Comparison of ENCODE assay signal across 8 cellular contexts in genomic region chr7:99392659-99393362, GRCh38. TPM values are rescaled to one million over a fixed set of nuclear protein-coding genes. Genes with fewer than 3 reads are reported as not detected.
DNase-seq lines count a peak whose midpoint lies in the region; ATAC-seq and TF ChIP-seq lines count a peak whose summit lies in the region.

No MANE protein-coding gene starts in this region.

- H3K27ac Mint-ChIP-seq in HFFc6 = peak overlapping the region; percentile 21; the same call in 1 of the 2 replicates
- H3K27ac Mint-ChIP-seq in activated T-helper 1 cell treated with anti-CD3 and anti-CD28 coated beads, Interleukin-12 subunit alpha, Interleukin-12 subunit beta, Interleukin-2, Interleukin-4 antibody, amounts not matched to agents 30 ng/mL and 10 ng/mL and 1 ng/mL, durations not matched to agents 14 hours and 24 hours and 36 hours = peak overlapping the region; percentile 68

- H3K4me3 Mint-ChIP-seq in HFFc6 = no peak overlapping the region
- peak overlapping the region; percentile 63 for H3K4me3 Mint-ChIP-seq in activated T-helper 1 cell treated with anti-CD3 and anti-CD28 coated beads, Interleukin-12 subunit alpha, Interleukin-12 subunit beta, Interleukin-2, Interleukin-4 antibody, amounts not matched to agents 30 ng/mL and 10 ng/mL and 1 ng/mL, durations not matched to agents 14 hours and 24 hours and 36 hours

- H3K4me2 ChIP-seq in BLaER1 treated with 17β-estradiol and CSF1 and Interleukin-3, amounts not matched to agents 10 nM and 100 nM = peak overlapping the region; percentile 85 to 98 (median 88)

- H3K4me1 ChIP-seq in BLaER1 treated with 17β-estradiol and CSF1 and Interleukin-3, amounts not matched to agents 10 nM and 100 nM = peaks cover 20 to 51% (median 29%) of the 10 kb centered on the region in 10 experiments
- H3K4me1 ChIP-seq in neutrophil (ENCODE audit: control insufficient read depth in 1 of 2, insufficient read depth in 1 of 2, low read depth in 1 of 2, low read length in 1 of 2) = peaks cover 14% of the 10 kb centered on the region in 2 experiments
- peaks cover 9 to 18% of the 10 kb centered on the region in 2 donors for H3K4me1 ChIP-seq in thoracic aorta (ENCODE audit: control insufficient read depth in 1 of 2, low read depth in 2 of 2)

- H3K36me3 ChIP-seq in BLaER1 treated with 17β-estradiol and CSF1 and Interleukin-3, amounts not matched to agents 10 nM and 100 nM = peaks cover 78 to 98% (median 93%) of the 10 kb centered on the region in 11 experiments
- H3K36me3 ChIP-seq in neutrophil (peaks cover 100% of the 10 kb centered on the region), thoracic aorta (peaks cover 57% of the 10 kb centered on the region)

- intact Hi-C loops in activated T-helper 1 cell treated with anti-CD3 and anti-CD28 coated beads, Interleukin-12 subunit alpha, Interleukin-12 subunit beta, Interleukin-2, Interleukin-4 antibody, amounts not matched to agents 30 ng/mL and 10 ng/mL and 1 ng/mL, durations not matched to agents 14 hours and 24 hours and 36 hours (cut with micrococcal nuclease) = loop anchor here (1.0 to 2.0 kb wide), 4 partner anchors 12 to 45 kb away; partner anchors contain the start of genes ARPC1B, BUD31, CPSF4 and PDAP1

- peaks cover 41 to 100% (median 99%) of the 10 kb centered on the region in 11 experiments for H4K20me1 ChIP-seq in BLaER1 treated with 17β-estradiol and CSF1 and Interleukin-3, amounts not matched to agents 10 nM and 100 nM

- ATAC-seq in thoracic aorta (ENCODE audit: insufficient number of reproducible peaks, low FRiP score, low read depth) (no peak), HG03457 (IDR thresholded peaks at IDR 0.05; ENCODE audit: unreplicated experiment) (no peak)

- H3K4me1 Mint-ChIP-seq in HFFc6 (ENCODE audit: low read depth) = peaks cover 3% of the 10 kb centered on the region; the same call in 1 of the 2 replicates
- H3K4me1 Mint-ChIP-seq in activated T-helper 1 cell treated with anti-CD3 and anti-CD28 coated beads, Interleukin-12 subunit alpha, Interleukin-12 subunit beta, Interleukin-2, Interleukin-4 antibody, amounts not matched to agents 30 ng/mL and 10 ng/mL and 1 ng/mL, durations not matched to agents 14 hours and 24 hours and 36 hours (ENCODE audit: low read depth) = peaks cover 16% of the 10 kb centered on the region

- no peaks in the 10 kb centered on the region for H3K27me3 ChIP-seq in BLaER1 treated with 17β-estradiol and CSF1 and Interleukin-3, amounts not matched to agents 10 nM and 100 nM
- no peaks in the 10 kb centered on the region for H3K27me3 ChIP-seq in neutrophil
- no peaks in the 10 kb centered on the region for H3K27me3 ChIP-seq in thoracic aorta (replicated peaks; ENCODE audit: insufficient read depth)

- peaks cover 24% of the 10 kb centered on the region for H3K36me3 Mint-ChIP-seq in HFFc6 (ENCODE audit: low read depth)
- H3K36me3 Mint-ChIP-seq in activated T-helper 1 cell treated with anti-CD3 and anti-CD28 coated beads, Interleukin-12 subunit alpha, Interleukin-12 subunit beta, Interleukin-2, Interleukin-4 antibody, amounts not matched to agents 30 ng/mL and 10 ng/mL and 1 ng/mL, durations not matched to agents 14 hours and 24 hours and 36 hours (ENCODE audit: low read depth) = peaks cover 27% of the 10 kb centered on the region

- peaks cover 6% of the 10 kb centered on the region for H3K27me3 Mint-ChIP-seq in HFFc6 (ENCODE audit: insufficient read depth)
- no peaks in the 10 kb centered on the region for H3K27me3 Mint-ChIP-seq in activated T-helper 1 cell treated with anti-CD3 and anti-CD28 coated beads, Interleukin-12 subunit alpha, Interleukin-12 subunit beta, Interleukin-2, Interleukin-4 antibody, amounts not matched to agents 30 ng/mL and 10 ng/mL and 1 ng/mL, durations not matched to agents 14 hours and 24 hours and 36 hours (ENCODE audit: insufficient read depth)

- H3K27ac ChIP-seq in BLaER1 treated with 17β-estradiol and CSF1 and Interleukin-3, amounts not matched to agents 10 nM and 100 nM = peak overlapping the region in 8 of 11 experiments; percentile 17 to 48 (median 35); a peak in 11 of 22 replicates
- H3K27ac ChIP-seq in neutrophil = peak overlapping the region; percentile 61
- H3K27ac ChIP-seq in thoracic aorta = peak overlapping the region; percentile 56 to 65

- no peak for DNase-seq in HFFc6
- peak; percentile 95 for DNase-seq in NCI-H82 (lab: John Stamatoyannopoulos, UW)
- peak; percentile 69 for DNase-seq in activated T-helper 1 cell treated with anti-CD3 and anti-CD28 coated beads, Interleukin-12 subunit alpha, Interleukin-12 subunit beta, Interleukin-2, Interleukin-4 antibody, amounts not matched to agents 30 ng/mL and 10 ng/mL and 1 ng/mL, durations not matched to agents 14 hours and 24 hours and 36 hours (ENCODE audit: low spot score)
- DNase-seq in fibroblast of villous mesenchyme (ENCODE audit: low read depth) = peak; percentile 60
- DNase-seq in thoracic aorta (ENCODE audit: low spot score) = no peak

- H3K9me3 Mint-ChIP-seq in HFFc6 = no peaks in the 10 kb centered on the region
- H3K9me3 Mint-ChIP-seq in activated T-helper 1 cell treated with anti-CD3 and anti-CD28 coated beads, Interleukin-12 subunit alpha, Interleukin-12 subunit beta, Interleukin-2, Interleukin-4 antibody, amounts not matched to agents 30 ng/mL and 10 ng/mL and 1 ng/mL, durations not matched to agents 14 hours and 24 hours and 36 hours = no peaks in the 10 kb centered on the region

- no peak for TF ChIP-seq CTCF in HFFc6 (IDR thresholded peaks at IDR 0.05)
- no peak for TF ChIP-seq CTCF in fibroblast of villous mesenchyme (IDR thresholded peaks at IDR 0.05; ENCODE audit: insufficient read depth, low read depth, low read length)
- no peak for TF ChIP-seq CTCF in neutrophil (IDR thresholded peaks at IDR 0.05)
- no peak for TF ChIP-seq CTCF in thoracic aorta (IDR thresholded peaks at IDR 0.05)

- peak overlapping the region; percentile 38 to 65 (median 54) for H3K4me3 ChIP-seq in BLaER1 treated with 17β-estradiol and CSF1 and Interleukin-3, amounts not matched to agents 10 nM and 100 nM
- H3K4me3 ChIP-seq in fibroblast of villous mesenchyme (ENCODE audit: low read depth, low read length) = peak overlapping the region; percentile 41
- H3K4me3 ChIP-seq in neutrophil (ENCODE audit: low read depth in 1 of 2, low read length in 1 of 2) = peak overlapping the region in 1 of 2 experiments; percentile 24
- peak overlapping the region; percentile 75 for H3K4me3 ChIP-seq in thoracic aorta

- H3K9me3 ChIP-seq in BLaER1 treated with 17β-estradiol and CSF1 and Interleukin-3, amounts not matched to agents 10 nM and 100 nM (replicated peaks in 1 of 11) = no peaks in the 10 kb centered on the region
- H3K9me3 ChIP-seq in neutrophil = no peaks in the 10 kb centered on the region
- no peaks in the 10 kb centered on the region for H3K9me3 ChIP-seq in thoracic aorta

- H3K9ac ChIP-seq in BLaER1 treated with 17β-estradiol and CSF1 and Interleukin-3, amounts not matched to agents 10 nM and 100 nM = peak overlapping the region; percentile 4 to 78 (median 60); a peak in 21 of 22 replicates

RNA-seq across cellular contexts. Expression of gene PDAP1, which starts 15.6 kb away (rescaled TPM):
- 100 to 1,000 TPM; 148 to 213 (median 180) TPM for total RNA-seq in HFFc6 (2021; fragmentation: NEBNext Ultra II Directional; extraction: Animal tissue kit (Norgen Biotek cat#: 25700))
- total RNA-seq in activated T-helper 1 cell treated with anti-CD3 and anti-CD28 coated beads, Interleukin-12 subunit alpha, Interleukin-12 subunit beta, Interleukin-2, Interleukin-4 antibody, amounts not matched to agents 30 ng/mL and 10 ng/mL and 1 ng/mL, durations not matched to agents 14 hours and 24 hours and 36 hours = 160 and 162 TPM in 2 replicates
- total RNA-seq in fibroblast of villous mesenchyme (34.5 and 38.0 TPM in 2 replicates), thoracic aorta (10 to 100 TPM; 65.0 to 87.5 TPM)

RNA-seq across cellular contexts. Expression of gene BUD31, which starts 16.0 kb away (rescaled TPM):
- total RNA-seq in HFFc6 (2021; fragmentation: NEBNext Ultra II Directional; extraction: Animal tissue kit (Norgen Biotek cat#: 25700)) = 100 to 1,000 TPM; 134 to 147 (median 146) TPM
- total RNA-seq in activated T-helper 1 cell treated with anti-CD3 and anti-CD28 coated beads, Interleukin-12 subunit alpha, Interleukin-12 subunit beta, Interleukin-2, Interleukin-4 antibody, amounts not matched to agents 30 ng/mL and 10 ng/mL and 1 ng/mL, durations not matched to agents 14 hours and 24 hours and 36 hours = 132 and 145 TPM in 2 replicates
- total RNA-seq in fibroblast of villous mesenchyme = 101 and 170 TPM in 2 replicates
- 10 to 100 TPM; 52.3 to 78.1 TPM for total RNA-seq in thoracic aorta

RNA-seq across cellular contexts. Expression of gene ARPC1B, which starts 18.3 kb away (rescaled TPM):
- total RNA-seq in HFFc6 (2021; fragmentation: NEBNext Ultra II Directional; extraction: Animal tissue kit (Norgen Biotek cat#: 25700)) = 100 to 1,000 TPM; 233 to 281 (median 249) TPM
- total RNA-seq in activated T-helper 1 cell treated with anti-CD3 and anti-CD28 coated beads, Interleukin-12 subunit alpha, Interleukin-12 subunit beta, Interleukin-2, Interleukin-4 antibody, amounts not matched to agents 30 ng/mL and 10 ng/mL and 1 ng/mL, durations not matched to agents 14 hours and 24 hours and 36 hours = 254 and 256 TPM in 2 replicates
- total RNA-seq in fibroblast of villous mesenchyme (186 and 241 TPM in 2 replicates), thoracic aorta (100 to 1,000 TPM; 266 to 350 TPM)

RNA-seq across cellular contexts. Expression of gene PTCD1, which starts 45.8 kb away (rescaled TPM):
- total RNA-seq in HFFc6 (2021; fragmentation: NEBNext Ultra II Directional; extraction: Animal tissue kit (Norgen Biotek cat#: 25700)) = 1 to 10 TPM; 4.5 to 8.6 (median 6.7) TPM
- total RNA-seq in activated T-helper 1 cell treated with anti-CD3 and anti-CD28 coated beads, Interleukin-12 subunit alpha, Interleukin-12 subunit beta, Interleukin-2, Interleukin-4 antibody, amounts not matched to agents 30 ng/mL and 10 ng/mL and 1 ng/mL, durations not matched to agents 14 hours and 24 hours and 36 hours = 13.7 and 16.0 TPM in 2 replicates
- total RNA-seq in fibroblast of villous mesenchyme = 7.7 and 8.2 TPM in 2 replicates
- total RNA-seq in thoracic aorta = 10 to 100 TPM in 1 of 2 donors, 1 to 10 TPM in 1; 5.1 to 23.7 TPM

RNA-seq across cellular contexts. Expression of gene CPSF4, which starts 45.9 kb away (rescaled TPM):
- 10 to 100 TPM; 26.7 to 34.0 (median 29.2) TPM for total RNA-seq in HFFc6 (2021; fragmentation: NEBNext Ultra II Directional; extraction: Animal tissue kit (Norgen Biotek cat#: 25700))
- total RNA-seq in activated T-helper 1 cell treated with anti-CD3 and anti-CD28 coated beads, Interleukin-12 subunit alpha, Interleukin-12 subunit beta, Interleukin-2, Interleukin-4 antibody, amounts not matched to agents 30 ng/mL and 10 ng/mL and 1 ng/mL, durations not matched to agents 14 hours and 24 hours and 36 hours = 92.3 and 93.2 TPM in 2 replicates
- total RNA-seq in fibroblast of villous mesenchyme (33.8 and 38.4 TPM in 2 replicates), thoracic aorta (10 to 100 TPM; 42.3 to 48.2 TPM)

Comparison
In these comparisons a context has a peak if more than half of its experiments do, and no peak if none do; other contexts are left out.
1. DNase-seq: peak in NCI-H82 (single experiment), activated T-helper 1 cell treated with anti-CD3 and anti-CD28 coated beads, Interleukin-12 subunit alpha, Interleukin-12 subunit beta, Interleukin-2, Interleukin-4 antibody, amounts not matched to agents 30 ng/mL and 10 ng/mL and 1 ng/mL, durations not matched to agents 14 hours and 24 hours and 36 hours (single experiment) and fibroblast of villous mesenchyme (single experiment); none in HFFc6 (single experiment) and thoracic aorta (single experiment).
2. Peak in every context shown above with its lines, with median percentiles within 50 percentile points of each other: H3K27ac ChIP-seq.